ENCODE assay signal across 23 cellular contexts in genomic region chr6:104305206-104305605, GRCh38.
"Had no signal": no experiment of that assay in that cellular context is flagged by ENCODE, and none has a peak within 500 bp of the region (broad histone marks: within the 10 kb centered on the region; RNA-seq: fewer than 3 reads in every experiment).

No MANE protein-coding gene starts in this region.

- H3K27me3 ChIP-seq: colonic mucosa, esophagus muscularis mucosa, esophagus squamous epithelium, gastroesophageal sphincter, heart left ventricle, heart right ventricle had no signal

- H3K4me1 ChIP-seq: colonic mucosa, esophagus muscularis mucosa, esophagus squamous epithelium, foreskin keratinocyte, gastroesophageal sphincter, heart right ventricle had no signal

- H3K4me3 ChIP-seq: colonic mucosa, coronary artery, dorsolateral prefrontal cortex, esophagus muscularis mucosa, esophagus squamous epithelium, gastroesophageal sphincter, heart left ventricle, heart right ventricle had no signal

- H3K27ac ChIP-seq: colonic mucosa, coronary artery, dorsolateral prefrontal cortex, epithelial cell of prostate, esophagus muscularis mucosa, esophagus squamous epithelium, foreskin keratinocyte, gastroesophageal sphincter, heart left ventricle, heart right ventricle had no signal

- ATAC-seq: effector memory CD8-positive, alpha-beta T cell; esophagus mucosa; foreskin keratinocyte; gastroesophageal sphincter; heart left ventricle; heart right ventricle had no signal

- H3K9me3 ChIP-seq: colonic mucosa, esophagus muscularis mucosa, esophagus squamous epithelium, gastroesophageal sphincter, heart left ventricle, heart right ventricle had no signal

- H3K36me3 ChIP-seq: colonic mucosa, esophagus muscularis mucosa, esophagus squamous epithelium, gastroesophageal sphincter, heart left ventricle, heart right ventricle had no signal

- DNase-seq: colonic mucosa; cortex of kidney; dermis blood vessel endothelial cell; dorsolateral prefrontal cortex; effector CD4-positive, alpha-beta T cell; effector CD8-positive, alpha-beta T cell; effector memory CD4-positive, alpha-beta T cell; effector memory CD8-positive, alpha-beta T cell; endodermal cell; erythroblast; esophagus squamous epithelium; foreskin fibroblast; foreskin keratinocyte; foreskin melanocyte; glutamatergic neuron; head of caudate nucleus; heart left ventricle; heart right ventricle had no signal
